Comparison of ENCODE assay signal across 8 cellular contexts in genomic region chr7:151448261-151449252, GRCh38. TPM values are rescaled to one million over a fixed set of nuclear protein-coding genes. Genes with fewer than 3 reads are reported as not detected.
A peak's percentile ranks its signal among the peaks of the same experiment; 100 is the strongest.
DNase-seq lines count a peak whose midpoint lies in the region; ATAC-seq, FAIRE-seq and TF ChIP-seq lines count a peak whose summit lies in the region.

No MANE protein-coding gene starts in this region.

- H3K14ac ChIP-seq in H1 (ENCODE audit: insufficient read length) = no peak overlapping the region

- no peak overlapping the region for H3K4ac ChIP-seq in H1 (replicated peaks; ENCODE audit: insufficient read length, low read depth, low read length)
- H3K4ac ChIP-seq in mesendoderm (ENCODE audit: low read depth, low read length) = no peak overlapping the region

- H2BK12ac ChIP-seq in H1 (ENCODE audit: low read depth, low read length) = no peak overlapping the region

- H2AK5ac ChIP-seq in H1 (ENCODE audit: low read depth, low read length) (no peak overlapping the region), mesendoderm (ENCODE audit: low read length) (no peak overlapping the region)

- H3K4me3 ChIP-seq in H1 (ENCODE audit: extremely low read depth in 1 of 4, insufficient read depth in 2 of 4, low read depth in 3 of 4, low read length in 4 of 4) (peak overlapping the region; percentile 20 to 62 (median 44)), mesendoderm (ENCODE audit: low read length) (peak overlapping the region; percentile 23)

- H4K8ac ChIP-seq in H1 (ENCODE audit: extremely low read depth, insufficient read depth, low read length) = peak overlapping the region; percentile 80; the same call in 1 of the 2 replicates
- H4K8ac ChIP-seq in mesendoderm (ENCODE audit: low read depth, low read length) = no peak overlapping the region

- peak; percentile 81 to 82 for TF ChIP-seq RAD21 in H1 (IDR thresholded peaks at IDR 0.05 in 1 of 2, conservative IDR thresholded peaks at IDR 0.05 in 1 of 2; ENCODE audit: low read depth in 2 of 2, low read length in 2 of 2)

- H3K23ac ChIP-seq in H1 (ENCODE audit: insufficient read length) (no peak overlapping the region), mesendoderm (ENCODE audit: low read length) (no peak overlapping the region)

- peak overlapping the region; percentile 72; the same call in 1 of the 2 replicates for H2BK15ac ChIP-seq in H1 (ENCODE audit: low read length)
- no peak overlapping the region for H2BK15ac ChIP-seq in mesendoderm (replicated peaks; ENCODE audit: low read depth)

- peaks cover 0 to 16% (median 7%) of the 10 kb centered on the region in 4 experiments; a peak in 5 of 7 replicates for H3K4me1 ChIP-seq in H1 (replicated peaks in 1 of 4; ENCODE audit: control insufficient read depth in 3 of 4, insufficient read depth in 4 of 4, low read length in 3 of 4)
- no peaks in the 10 kb centered on the region for H3K4me1 ChIP-seq in mesendoderm (ENCODE audit: control insufficient read depth, low read depth, low read length)

- H3K79me1 ChIP-seq in H1 (ENCODE audit: low read depth, low read length) (no peaks in the 10 kb centered on the region), mesendoderm (ENCODE audit: low read length) (no peaks in the 10 kb centered on the region)

- H4K20me1 ChIP-seq in H1 (replicated peaks in 1 of 2; ENCODE audit: control insufficient read depth in 1 of 2, insufficient read depth in 2 of 2, low read length in 2 of 2) = no peaks in the 10 kb centered on the region

- POLR2A ChIA-PET in H1 (lab: Charles Lee; ENCODE audit: partially characterized antibody) = interaction anchor here (1.0 to 2.3 kb wide), 7 partner anchors 8 to 80 kb away, joined by 3 to 8 read pairs (median 4); partner anchors contain the start of gene CRYGN

- H3K18ac ChIP-seq in H1 (ENCODE audit: extremely low read depth, low read length) = peak overlapping the region; percentile 48
- peak overlapping the region; percentile 41 for H3K18ac ChIP-seq in mesendoderm (ENCODE audit: low read length)

- H3K4me2 ChIP-seq in H1 (ENCODE audit: insufficient read depth in 1 of 2, low read depth in 2 of 2, low read length in 2 of 2) (peak overlapping the region; percentile 62 to 95), mesendoderm (ENCODE audit: low read length) (peak overlapping the region; percentile 81)

- 8% methylated on average over 50 of the region's 61 CpGs; no CpG with 5 or more reads in 1 of the 2 experiments for WGBS in H1 (ENCODE audit: extremely low coverage in 1 of 2, insufficient coverage in 1 of 2, insufficient read length in 1 of 2, insufficient replicate concordance in 2 of 2, low coverage in 1 of 2, low lambda C conversion rate in 2 of 2, missing lambda C conversion rate in 1 of 2), 2 experiments
- WGBS in mesendoderm (ENCODE audit: extremely low coverage, insufficient coverage, low lambda C conversion rate) = no CpG with 5 or more reads among the region's 61 CpGs

- H2BK120ac ChIP-seq in H1 (replicated peaks; ENCODE audit: low read depth, low read length) (no peak overlapping the region), mesendoderm (ENCODE audit: low read depth, low read length) (no peak overlapping the region)

- no peak for FAIRE-seq in H1 (lab: Jason Lieb, UNC)

- H2BK5ac ChIP-seq in H1 (ENCODE audit: low read depth, low read length) (0 out of 2 replicates have a peak overlapping the region, but pooled peaks have one; percentile 30), mesendoderm (ENCODE audit: low read length) (no peak overlapping the region)

- H3K79me2 ChIP-seq in H1 (ENCODE audit: control insufficient read depth in 1 of 2, insufficient read depth in 2 of 2, low read length in 2 of 2) (no peaks in the 10 kb centered on the region), mesendoderm (ENCODE audit: control insufficient read depth, insufficient read depth, low read length) (no peaks in the 10 kb centered on the region)

- H3K56ac ChIP-seq in H1 (replicated peaks; ENCODE audit: insufficient read length, low read depth, low read length) (no peak overlapping the region), mesendoderm (ENCODE audit: low read length) (peak overlapping the region; percentile 85)

- no peak for TF ChIP-seq POLR2A in H1 (IDR thresholded peaks at IDR 0.05; ENCODE audit: control extremely low read depth in 1 of 2, low read depth in 2 of 2, low read length in 2 of 2)

- no peaks in the 10 kb centered on the region for H3K9me3 ChIP-seq in H1 (ENCODE audit: insufficient read depth in 2 of 2, low read depth in 1 of 2, low read length in 1 of 2)

- H3K27me3 ChIP-seq in H1 (replicated peaks in 1 of 4; ENCODE audit: control insufficient read depth in 3 of 4, extremely low read depth in 1 of 4, insufficient read depth in 3 of 4, low read length in 3 of 4) (peaks cover 0 to 12% (median 7%) of the 10 kb centered on the region in 4 experiments; a peak in 5 of 7 replicates), mesendoderm (ENCODE audit: insufficient read depth, low read length, poor library complexity) (no peaks in the 10 kb centered on the region)

- no peaks in the 10 kb centered on the region; the same call in 1 of the 2 replicates for H3K23me2 ChIP-seq in H1 (ENCODE audit: low read depth, low read length)

- no peak overlapping the region; the same call in 1 of the 2 replicates for H2AFZ ChIP-seq in H1 (ENCODE audit: low read length)

- H3K36me3 ChIP-seq in H1 (ENCODE audit: control insufficient read depth in 2 of 4, insufficient read depth in 4 of 4, low read length in 3 of 4) (no peaks in the 10 kb centered on the region), mesendoderm (ENCODE audit: control insufficient read depth, insufficient read depth, low read length) (no peaks in the 10 kb centered on the region)

- H3K9ac ChIP-seq in H1 (replicated peaks in 1 of 4; ENCODE audit: extremely low read depth in 1 of 4, low read depth in 3 of 4, low read length in 3 of 4) (peak overlapping the region in 1 of 4 experiments; percentile 29; a peak in 2 of 7 replicates), mesendoderm (ENCODE audit: low read length) (peak overlapping the region; percentile 78)

- CTCF ChIA-PET in H1 (lab: Charles Lee; ENCODE audit: partially characterized antibody) = interaction anchor here (0.7 to 13.7 kb wide), 54 partner anchors 9 to 311 kb away, joined by 3 to 185 read pairs (median 4); partner anchors contain the start of gene CRYGN

- no peak overlapping the region for H3K27ac ChIP-seq in H1 (ENCODE audit: low read depth, low read length)
- H3K27ac ChIP-seq in mesendoderm (ENCODE audit: low read depth, low read length) = no peak overlapping the region

- H2BK20ac ChIP-seq in H1 (ENCODE audit: low read length) = peak overlapping the region; percentile 48; the same call in 1 of the 2 replicates

- peak; percentile 64 for DNase-seq in EL
- DNase-seq in NCI-H526 (lab: John Stamatoyannopoulos, UW) = peak; percentile 40 to 83
- peak; percentile 49 to 51 for DNase-seq in activated CD8-positive, alpha-beta memory T cell treated with anti-CD3 and anti-CD28 coated beads for 4 hours (ENCODE audit: low read depth in 2 of 2)
- DNase-seq in H1 (ENCODE audit: low read depth in 1 of 2, low spot score in 2 of 2) = peak in 1 of 2 experiments; percentile 90
- DNase-seq in mesendoderm = peak; percentile 66
- peak; percentile 51 for DNase-seq in stimulated activated CD8-positive, alpha-beta memory T cell treated with anti-CD3 and anti-CD28 coated beads, Interleukin-15, amount 100 ng/mL, for 24 hours (ENCODE audit: low read depth)

- H4K5ac ChIP-seq in H1 (ENCODE audit: insufficient read length, low read depth, low read length) (no peak overlapping the region), mesendoderm (ENCODE audit: low read length) (no peak overlapping the region)

- no peak for TF ChIP-seq EP300 in H1 (IDR thresholded peaks at IDR 0.05; ENCODE audit: borderline replicate concordance in 1 of 2, low read depth in 2 of 2, low read length in 2 of 2)

- peak; percentile 80 to 85 (median 83) for TF ChIP-seq CTCF in H1 (IDR thresholded peaks at IDR 0.05; ENCODE audit: control extremely low read depth in 1 of 3, insufficient read depth in 1 of 3, low read depth in 1 of 3, low read length in 3 of 3)

- peak overlapping the region; percentile 65 for H4K91ac ChIP-seq in H1 (replicated peaks; ENCODE audit: insufficient read length, low read length)

- ATAC-seq in HG02588 (IDR thresholded peaks at IDR 0.05; ENCODE audit: unreplicated experiment) (peak; percentile 61), HG02852 (IDR thresholded peaks at IDR 0.05; ENCODE audit: unreplicated experiment) (no peak)

TF ChIP-seq in H1, 55 proteins besides CTCF, POLR2A, EP300 and RAD21 (continues in another document):
- TF ChIP-seq BCL11A (IDR thresholded peaks at IDR 0.05; ENCODE audit: low read depth in 2 of 2, low read length in 2 of 2) = no peak
- peak; percentile 31; the same call in 1 of the 2 replicates for TF ChIP-seq MAX (IDR thresholded peaks at IDR 0.05)
- TF ChIP-seq CREB1 (IDR thresholded peaks at IDR 0.05) = 0 out of 2 replicates have a peak, but pooled peaks have one; percentile 20
- peak; percentile 42; the same call in 1 of the 2 replicates for TF ChIP-seq RBBP5 (IDR thresholded peaks at IDR 0.05; ENCODE audit: borderline replicate concordance, low read depth, low read length)

RNA-seq across cellular contexts. Expression of gene CRYGN, which starts 8.6 kb away (rescaled TPM):
- 1.0 and 1.6 TPM in 2 replicates for total RNA-seq in H1 (2021; fragmentation: NEBNext Ultra II Directional; extraction: Animal tissue kit (Norgen Biotek cat#: 25700))
- polyA plus RNA-seq in H1 (2011; rRNA removed) = 0.98 and 1.3 TPM in 2 replicates
- 0.81 TPM for polyA plus RNA-seq in H1 (2011; cell fraction: cytosol; rRNA removed)
- 4.0 TPM for polyA plus RNA-seq in H1 (2011; cell fraction: nucleus; rRNA removed)
- polyA plus RNA-seq in H1 (2012, experiment 1 of 2) = 0.43 to 1.7 TPM (median 1.5 TPM) in 4 replicates
- polyA plus RNA-seq in H1 (2012, experiment 2 of 2) = 0.07 TPM
- 0.57 TPM for polyA plus RNA-seq in H1 (2013, experiment 1 of 2)
- polyA plus RNA-seq in H1 (2013, experiment 2 of 2) = 0.42 TPM
- polyA minus RNA-seq in H1 (2011; rRNA and poly(A)+ RNA removed) = 0.80 and 2.0 TPM in 2 replicates
- polyA minus RNA-seq in H1 (2011; cell fraction: cytosol; rRNA and poly(A)+ RNA removed) = not detected
- 2.5 TPM for polyA minus RNA-seq in H1 (2011; cell fraction: nucleus; rRNA and poly(A)+ RNA removed)
- 0.32 TPM for polyA plus RNA-seq in mesendoderm (2013, experiment 1 of 2)
- 0.29 TPM for polyA plus RNA-seq in mesendoderm (2013, experiment 2 of 2)

RNA-seq across cellular contexts. Expression of gene WDR86, which starts 38.7 kb away (rescaled TPM):
- 14.9 and 15.8 TPM in 2 replicates for total RNA-seq in H1 (2021; fragmentation: NEBNext Ultra II Directional; extraction: Animal tissue kit (Norgen Biotek cat#: 25700))
- polyA plus RNA-seq in H1 (2011; rRNA removed) = 12.7 and 22.1 TPM in 2 replicates
- polyA plus RNA-seq in H1 (2011; cell fraction: cytosol; rRNA removed) = 16.7 TPM
- polyA plus RNA-seq in H1 (2011; cell fraction: nucleus; rRNA removed) = 81.5 TPM
- 7.7 to 11.9 TPM (median 10.0 TPM) in 4 replicates for polyA plus RNA-seq in H1 (2012, experiment 1 of 2)
- polyA plus RNA-seq in H1 (2012, experiment 2 of 2) = 5.0 TPM
- 7.4 TPM for polyA plus RNA-seq in H1 (2013, experiment 1 of 2)
- 7.4 TPM for polyA plus RNA-seq in H1 (2013, experiment 2 of 2)
- polyA minus RNA-seq in H1 (2011; rRNA and poly(A)+ RNA removed) = 12.4 and 18.2 TPM in 2 replicates
- 10.6 TPM for polyA minus RNA-seq in H1 (2011; cell fraction: cytosol; rRNA and poly(A)+ RNA removed)
- 30.4 TPM for polyA minus RNA-seq in H1 (2011; cell fraction: nucleus; rRNA and poly(A)+ RNA removed)
- polyA plus RNA-seq in mesendoderm (2013, experiment 1 of 2) = 1.5 TPM
- 1.4 TPM for polyA plus RNA-seq in mesendoderm (2013, experiment 2 of 2)
